ENCODE assay signal across 28 cellular contexts in genomic region chr2:100121124-100121718, GRCh38.
"Had no signal": no experiment of that assay in that cellular context is flagged by ENCODE, and none has a peak within 500 bp of the region (broad histone marks: within the 10 kb centered on the region; RNA-seq: fewer than 3 reads in every experiment).

No MANE protein-coding gene starts in this region.

- H3K4me1 Mint-ChIP-seq: immature natural killer cell had no signal

- H3K9me3 ChIP-seq: colonic mucosa, neutrophil, testis, tibial artery had no signal

- H3K27ac ChIP-seq: colonic mucosa, lower lobe of right lung, neutrophil, parathyroid adenoma, right atrium auricular region, testis, tibial artery had no signal

- H3K36me3 Mint-ChIP-seq: immature natural killer cell, type B pancreatic cell had no signal

- H3K27ac Mint-ChIP-seq: dendritic cell treated with granulocyte-macrophage colony-stimulating factor and Interleukin-4, amounts not matched to agents 40 ng/mL and 50 ng/mL, for 4 days; immature natural killer cell; natural killer cell treated with Interleukin-12 subunit alpha and Interleukin-12 subunit beta and Interleukin-15 and Interleukin-18, amount 100 ng/mL, for 72 hours; progenitor cell of endocrine pancreas; type B pancreatic cell had no signal

- DNase-seq: colonic mucosa; effector memory CD4-positive, alpha-beta T cell; erythroblast; hypothalamus; immature natural killer cell; islet precursor cell; kidney glomerular epithelial cell; left colon; left ventricle myocardium superior; lower lobe of right lung; stimulated activated CD4-positive, alpha-beta T cell treated with anti-CD3 and anti-CD28 coated beads, Interleukin-12 subunit alpha, Interleukin-12 subunit beta, amount 100 ng/mL, for 4 hours; stimulated activated CD4-positive, alpha-beta T cell treated with anti-CD3 and anti-CD28 coated beads, Interleukin-1b, Interleukin-23, amount 100 ng/mL, for 48 hours; stimulated activated CD4-positive, alpha-beta T cell treated with anti-CD3 and anti-CD28 coated beads, Interleukin-4, amount 100 ng/mL, for 1 hour; stimulated activated CD8-positive, alpha-beta memory T cell treated with anti-CD3 and anti-CD28 coated beads, Interleukin-4, amount 100 ng/mL, for 48 hours; stimulated activated naive CD8-positive, alpha-beta T cell treated with anti-CD3 and anti-CD28 coated beads, Interleukin-15, Interleukin-2, amounts not matched to agents 100 U/mL and 50 U/mL, for 24 hours; substantia nigra; testis; tibial artery had no signal

- H3K27me3 Mint-ChIP-seq: dendritic cell treated with granulocyte-macrophage colony-stimulating factor and Interleukin-4, amounts not matched to agents 40 ng/mL and 50 ng/mL, for 4 days; type B pancreatic cell had no signal

- H3K27me3 ChIP-seq: colonic mucosa, neutrophil, right atrium auricular region, testis, tibial artery had no signal

- H3K36me3 ChIP-seq: colonic mucosa, lower lobe of right lung, neutrophil, right atrium auricular region, tibial artery had no signal

- H3K4me1 ChIP-seq: colonic mucosa, lower lobe of right lung, parathyroid adenoma, right atrium auricular region, testis had no signal

- H3K9ac ChIP-seq: parathyroid adenoma had no signal

- ATAC-seq: left colon; left ventricle myocardium superior; lower lobe of right lung; natural killer cell treated with Interleukin-12 subunit alpha and Interleukin-12 subunit beta and Interleukin-15 and Interleukin-18, amount 100 ng/mL, for 72 hours; sciatic nerve; stimulated activated naive CD8-positive, alpha-beta T cell treated with anti-CD3 and anti-CD28 coated beads, Interleukin-15, Interleukin-2, amounts not matched to agents 100 U/mL and 50 U/mL, for 24 hours had no signal

- H3K4me3 Mint-ChIP-seq: dendritic cell treated with granulocyte-macrophage colony-stimulating factor and Interleukin-4, amounts not matched to agents 40 ng/mL and 50 ng/mL, for 4 days; immature natural killer cell; natural killer cell treated with Interleukin-12 subunit alpha and Interleukin-12 subunit beta and Interleukin-15 and Interleukin-18, amount 100 ng/mL, for 72 hours; neural crest cell; type B pancreatic cell had no signal

- H3K4me3 ChIP-seq: colonic mucosa, lower lobe of right lung, right atrium auricular region, smooth muscle cell, testis, tibial artery had no signal
